Comparison of ENCODE assay signal across 19 cellular contexts in the genomic region with DNA sequence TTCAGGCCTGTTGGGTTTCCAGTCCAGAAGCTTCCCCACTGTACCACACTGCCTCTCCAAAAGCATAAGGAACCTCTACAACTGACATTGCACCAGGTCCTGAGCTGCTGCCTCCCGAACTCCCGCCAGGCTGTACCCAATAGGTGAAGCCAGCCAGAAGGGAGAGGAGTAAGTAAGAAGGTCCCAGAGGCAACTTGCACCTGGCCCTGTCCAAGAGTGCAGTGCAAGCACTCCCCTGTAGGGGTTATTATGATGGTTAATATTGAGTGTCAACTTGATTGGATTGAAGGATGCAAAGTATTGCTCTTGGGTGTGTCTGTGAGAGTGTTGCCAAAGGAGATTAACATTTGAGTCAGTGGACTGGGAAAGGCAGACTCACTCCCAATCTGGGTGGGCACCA.
DNase-seq lines count a peak whose midpoint lies in the region; ATAC-seq and TF ChIP-seq lines count a peak whose summit lies in the region.
"Had no signal": no experiment of that assay in that cellular context is flagged by ENCODE, and none has a peak within 500 bp of the region (broad histone marks: within the 10 kb centered on the region; RNA-seq: fewer than 3 reads in every experiment).

No MANE protein-coding gene starts in this region.

- H3K4me3 Mint-ChIP-seq in H9 (no peak overlapping the region), endothelial cell (ENCODE audit: unreplicated experiment) (no peak overlapping the region)
- no peak overlapping the region for H3K4me3 Mint-ChIP-seq in stimulated activated naive B cell treated with anti-CD40 and anti-IgM and Interleukin-4, amounts not matched to agents 10 μg/mL and 1 μg/mL and 100 μg/mL, for 72 hours
- H3K4me3 Mint-ChIP-seq: B cell; CD4-positive, CD25-positive, alpha-beta regulatory T cell; CD8-positive, alpha-beta memory T cell had no signal

- H3K4me1 Mint-ChIP-seq in H9 = no peaks in the 10 kb centered on the region
- H3K4me1 Mint-ChIP-seq in endothelial cell (ENCODE audit: unreplicated experiment) = no peaks in the 10 kb centered on the region
- H3K4me1 Mint-ChIP-seq in stimulated activated naive B cell treated with anti-CD40 and anti-IgM and Interleukin-4, amounts not matched to agents 10 μg/mL and 1 μg/mL and 100 μg/mL, for 72 hours = no peaks in the 10 kb centered on the region
- H3K4me1 Mint-ChIP-seq: B cell; CD4-positive, CD25-positive, alpha-beta regulatory T cell; CD8-positive, alpha-beta memory T cell had no signal

- H3K79me2 ChIP-seq in H9 (ENCODE audit: insufficient read depth, low read length) = no peaks in the 10 kb centered on the region

- H3K23ac ChIP-seq in H9 (ENCODE audit: insufficient read length, low read depth, low read length) = no peak overlapping the region

- no peak overlapping the region for H4K5ac ChIP-seq in H9 (ENCODE audit: insufficient read length, low read depth, low read length)

- H3K9me3 ChIP-seq in H9 (ENCODE audit: control insufficient read depth, low read depth, low read length) = no peaks in the 10 kb centered on the region
- H3K9me3 ChIP-seq: BLaER1 treated with 17β-estradiol and CSF1 and Interleukin-3, amounts not matched to agents 10 nM and 100 nM had no signal

- H2BK15ac ChIP-seq in H9 (ENCODE audit: low read depth, low read length) = no peak overlapping the region

- H3K4me2 ChIP-seq in H9 (ENCODE audit: insufficient read depth, insufficient read length, low read length) = no peak overlapping the region
- H3K4me2 ChIP-seq: BLaER1 treated with 17β-estradiol and CSF1 and Interleukin-3, amounts not matched to agents 10 nM and 100 nM had no signal

- H3K9me3 Mint-ChIP-seq in H9 = no peaks in the 10 kb centered on the region
- no peaks in the 10 kb centered on the region for H3K9me3 Mint-ChIP-seq in endothelial cell (ENCODE audit: unreplicated experiment)
- H3K9me3 Mint-ChIP-seq in stimulated activated naive B cell treated with anti-CD40 and anti-IgM and Interleukin-4, amounts not matched to agents 10 μg/mL and 1 μg/mL and 100 μg/mL, for 72 hours = peaks cover 0 to 4% of the 10 kb centered on the region in 2 donors

- H2AFZ ChIP-seq in H9 (ENCODE audit: low read length) = no peak overlapping the region

- no peak overlapping the region for H3K56ac ChIP-seq in H9 (ENCODE audit: insufficient read length, low read depth, low read length)

- H3K27ac ChIP-seq in H9 (ENCODE audit: insufficient read length, low read depth, low read length) = no peak overlapping the region
- H3K27ac ChIP-seq: BLaER1 treated with 17β-estradiol and CSF1 and Interleukin-3, amounts not matched to agents 10 nM and 100 nM had no signal

- H3K23me2 ChIP-seq in H9 (ENCODE audit: insufficient read length, low read depth, low read length, poor library complexity, severe bottlenecking) = no peaks in the 10 kb centered on the region

- H4K91ac ChIP-seq in H9 (ENCODE audit: insufficient read length, low read depth, low read length) = no peak overlapping the region

- no peak overlapping the region for H4K8ac ChIP-seq in H9 (replicated peaks; ENCODE audit: insufficient read length, low read depth, low read length)

- H2AK5ac ChIP-seq in H9 (ENCODE audit: insufficient read length, low read length) = no peak overlapping the region

- H3K79me1 ChIP-seq in H9 (ENCODE audit: insufficient read depth, low read depth, low read length, poor library complexity, severe bottlenecking) = no peaks in the 10 kb centered on the region

- no peaks in the 10 kb centered on the region for H3K36me3 Mint-ChIP-seq in H9 (ENCODE audit: insufficient read depth in 1 of 3, low read depth in 3 of 3)
- no peaks in the 10 kb centered on the region for H3K36me3 Mint-ChIP-seq in endothelial cell (ENCODE audit: low read depth, unreplicated experiment)
- H3K36me3 Mint-ChIP-seq in stimulated activated naive B cell treated with anti-CD40 and anti-IgM and Interleukin-4, amounts not matched to agents 10 μg/mL and 1 μg/mL and 100 μg/mL, for 72 hours = no peaks in the 10 kb centered on the region
- H3K36me3 Mint-ChIP-seq: CD4-positive, CD25-positive, alpha-beta regulatory T cell; CD8-positive, alpha-beta memory T cell had no signal

- peak; percentile 22; the same call in 1 of the 3 replicates for TF ChIP-seq CTCF in H9 (conservative IDR thresholded peaks at IDR 0.05)
- TF ChIP-seq CTCF in endothelial cell (IDR thresholded peaks at IDR 0.05; ENCODE audit: unreplicated experiment) = peak; percentile 18

- H3T11ph ChIP-seq in H9 (ENCODE audit: low read length) = no peak overlapping the region

- H2BK20ac ChIP-seq in H9 (ENCODE audit: low read depth, low read length, poor library complexity, severe bottlenecking) = no peak overlapping the region

- no peak overlapping the region for H2BK5ac ChIP-seq in H9 (ENCODE audit: insufficient read length, low read length)

- H3K27me3 ChIP-seq in H9 (ENCODE audit: insufficient read depth, low read length) = no peaks in the 10 kb centered on the region
- H3K27me3 ChIP-seq: BLaER1 treated with 17β-estradiol and CSF1 and Interleukin-3, amounts not matched to agents 10 nM and 100 nM had no signal

- H3K27ac Mint-ChIP-seq in H9 (no peak overlapping the region), endothelial cell (ENCODE audit: unreplicated experiment) (no peak overlapping the region)
- H3K27ac Mint-ChIP-seq in stimulated activated naive B cell treated with anti-CD40 and anti-IgM and Interleukin-4, amounts not matched to agents 10 μg/mL and 1 μg/mL and 100 μg/mL, for 72 hours = no peak overlapping the region
- H3K27ac Mint-ChIP-seq: B cell; CD4-positive, CD25-positive, alpha-beta regulatory T cell; CD8-positive, alpha-beta memory T cell had no signal

- no peak overlapping the region for H3K18ac ChIP-seq in H9 (ENCODE audit: insufficient read length, low read depth, low read length)

- H2BK120ac ChIP-seq in H9 (ENCODE audit: low read depth, low read length, poor library complexity, severe bottlenecking) = no peak overlapping the region

- no peak overlapping the region for H3K9ac ChIP-seq in H9 (ENCODE audit: extremely low read depth, insufficient read length, low read length)
- H3K9ac ChIP-seq: BLaER1 treated with 17β-estradiol and CSF1 and Interleukin-3, amounts not matched to agents 10 nM and 100 nM had no signal

- H3K27me3 Mint-ChIP-seq in H9 (ENCODE audit: low read depth) (no peaks in the 10 kb centered on the region; the same call in none of the 2 replicates), endothelial cell (ENCODE audit: unreplicated experiment) (no peaks in the 10 kb centered on the region)
- no peaks in the 10 kb centered on the region for H3K27me3 Mint-ChIP-seq in stimulated activated naive B cell treated with anti-CD40 and anti-IgM and Interleukin-4, amounts not matched to agents 10 μg/mL and 1 μg/mL and 100 μg/mL, for 72 hours
- H3K27me3 Mint-ChIP-seq: B cell; CD4-positive, CD25-positive, alpha-beta regulatory T cell; CD8-positive, alpha-beta memory T cell had no signal

- WGBS in H9 (ENCODE audit: extremely low coverage, insufficient read length, low lambda C conversion rate) = no CpG with 5 or more reads among the region's 2 CpGs

- H2BK12ac ChIP-seq in H9 (ENCODE audit: insufficient read length, low read depth, low read length) = no peak overlapping the region

- no peak overlapping the region for H3K14ac ChIP-seq in H9 (ENCODE audit: insufficient read depth, low read length)

- peak; percentile 23 to 27 for ATAC-seq in stimulated activated naive B cell treated with anti-CD40 and anti-IgM and Interleukin-4, amounts not matched to agents 10 μg/mL and 1 μg/mL and 100 μg/mL, for 72 hours (replicated peaks)
- no peak for ATAC-seq in HG03159 (IDR thresholded peaks at IDR 0.05; ENCODE audit: unreplicated experiment)
- ATAC-seq: K562 had no signal

- no peaks in the 10 kb centered on the region for H3K4me1 ChIP-seq in H9 (ENCODE audit: insufficient read depth, low read length)
- H3K4me1 ChIP-seq: BLaER1 treated with 17β-estradiol and CSF1 and Interleukin-3, amounts not matched to agents 10 nM and 100 nM had no signal

- no peak overlapping the region for H3K4ac ChIP-seq in H9 (ENCODE audit: low read depth, low read length)

- DNase-seq in H9 (no peak), NAMALWA (ENCODE audit: low spot score) (peak; percentile 11), endothelial cell (ENCODE audit: low spot score) (no peak), RKO (ENCODE audit: low spot score) (no peak)
- no peak for DNase-seq in stimulated activated naive B cell treated with anti-CD40 and anti-IgM and Interleukin-4, amounts not matched to agents 10 μg/mL and 1 μg/mL and 100 μg/mL, for 72 hours
- no peak for DNase-seq in activated CD4-positive, alpha-beta T cell treated with anti-CD3 and anti-CD28 coated beads for 4 hours
- DNase-seq: CD4-positive, CD25-positive, alpha-beta regulatory T cell; CD8-positive, alpha-beta memory T cell; COR-L47; DMS 273 treated with DMSO at 0.1 percent for 48 hours; DMS79; GF-D8; GOT3; H7; IMR-90 had no signal

- H4K20me1 ChIP-seq in H9 (ENCODE audit: control insufficient read depth, insufficient read depth, insufficient read length) = no peaks in the 10 kb centered on the region
- H4K20me1 ChIP-seq: BLaER1 treated with 17β-estradiol and CSF1 and Interleukin-3, amounts not matched to agents 10 nM and 100 nM had no signal
